Comparison of ENCODE assay signal across 22 cellular contexts in genomic region chr17:80330276-80330675, GRCh38.
A peak's percentile ranks its signal among the peaks of the same experiment; 100 is the strongest.
DNase-seq lines count a peak whose midpoint lies in the region; ATAC-seq and TF ChIP-seq lines count a peak whose summit lies in the region.
"Had no signal": no experiment of that assay in that cellular context is flagged by ENCODE, and none has a peak within 500 bp of the region (broad histone marks: within the 10 kb centered on the region; RNA-seq: fewer than 3 reads in every experiment).

No MANE protein-coding gene starts in this region.

- H3K36me3 Mint-ChIP-seq in activated CD4-positive, alpha-beta T cell treated with anti-CD3 and anti-CD28 coated beads, Interleukin-2, amount 10 ng/mL, durations not matched to agents 24 days and 14 days (ENCODE audit: low read depth): peaks cover 82% of the 10 kb centered on the region
- peaks cover 73% of the 10 kb centered on the region for H3K36me3 Mint-ChIP-seq in endothelial cell (ENCODE audit: low read depth, unreplicated experiment)

- H3K9me2 ChIP-seq in OCI-LY7 (ENCODE audit: insufficient read depth, low read length): no peaks in the 10 kb centered on the region

- POLR2A ChIA-PET in OCI-LY7 (lab: Charles Lee): interaction anchor here (0.7 kb wide), 1 partner anchor 49 kb away, joined by 3 read pairs; no protein-coding TSS in a partner anchor

- DNase-seq in activated CD4-positive, alpha-beta T cell treated with anti-CD3 and anti-CD28 coated beads, Interleukin-2, amount 10 ng/mL, durations not matched to agents 24 days and 14 days: no peak
- no peak for DNase-seq in activated CD4-positive, alpha-beta T cell treated with anti-CD3 and anti-CD28 coated beads for 1 hour
- DNase-seq in stimulated activated naive CD8-positive, alpha-beta T cell treated with anti-CD3 and anti-CD28 coated beads, Interleukin-15, amount 100 ng/mL, for 72 hours: no peak
- DNase-seq in stimulated activated naive CD8-positive, alpha-beta T cell treated with anti-CD3 and anti-CD28 coated beads, Interleukin-15, Interleukin-2, amounts not matched to agents 100 U/mL and 50 U/mL, for 24 hours: no peak
- no peak for DNase-seq in endothelial cell (ENCODE audit: low spot score)
- no peak for DNase-seq in transverse colon
- DNase-seq in OCI-LY7 (ENCODE audit: low spot score): no peak
- no peak for DNase-seq in glomerular visceral epithelial cell (ENCODE audit: extremely low spot score)
- DNase-seq: BE2C; Caco-2; CD4-positive, CD25-positive, alpha-beta regulatory T cell; DMS153; GDM1; GM23248; KG1; MV-4-11; NCI-H1417 treated with DMSO at 0.1 percent for 48 hours; NCI-H1930; NCI-H226; NCI-H524; NCI-H82 had no signal

- no peak for TF ChIP-seq EP300 in transverse colon (IDR thresholded peaks at IDR 0.05; ENCODE audit: low read depth)

- peaks cover 19% of the 10 kb centered on the region for H3K4me1 Mint-ChIP-seq in activated CD4-positive, alpha-beta T cell treated with anti-CD3 and anti-CD28 coated beads, Interleukin-2, amount 10 ng/mL, durations not matched to agents 24 days and 14 days
- H3K4me1 Mint-ChIP-seq in stimulated activated naive CD8-positive, alpha-beta T cell treated with anti-CD3 and anti-CD28 coated beads, Interleukin-15, amount 100 ng/mL, for 72 hours: peaks cover 14% of the 10 kb centered on the region
- peaks cover 25% of the 10 kb centered on the region for H3K4me1 Mint-ChIP-seq in endothelial cell (ENCODE audit: unreplicated experiment)

- TF ChIP-seq POLR2A in transverse colon (IDR thresholded peaks at IDR 0.05): no peak

- H3K9me3 ChIP-seq in transverse colon (no peaks in the 10 kb centered on the region), OCI-LY7 (ENCODE audit: low read length) (no peaks in the 10 kb centered on the region)
- H3K9me3 ChIP-seq: BE2C, Caco-2, HAP-1 had no signal

- H3K27me3 ChIP-seq in transverse colon: no peaks in the 10 kb centered on the region
- H3K27me3 ChIP-seq: BE2C had no signal

- H3K9me3 Mint-ChIP-seq in activated CD4-positive, alpha-beta T cell treated with anti-CD3 and anti-CD28 coated beads, Interleukin-2, amount 10 ng/mL, durations not matched to agents 24 days and 14 days: no peaks in the 10 kb centered on the region
- no peaks in the 10 kb centered on the region for H3K9me3 Mint-ChIP-seq in stimulated activated naive CD8-positive, alpha-beta T cell treated with anti-CD3 and anti-CD28 coated beads, Interleukin-15, amount 100 ng/mL, for 72 hours
- H3K9me3 Mint-ChIP-seq in endothelial cell (ENCODE audit: unreplicated experiment): no peaks in the 10 kb centered on the region
- H3K9me3 Mint-ChIP-seq: CD4-positive, CD25-positive, alpha-beta regulatory T cell had no signal

- WGBS in transverse colon (ENCODE audit: low coverage in 1 of 2), 2 donors: 92 to 98% methylated on average over 4 to 9 of the region's 9 CpGs

- no peaks in the 10 kb centered on the region for H4K20me1 ChIP-seq in OCI-LY7 (ENCODE audit: insufficient read depth, low read length)

- BruUV-seq in OCI-LY7 (replicated peaks; lab: Mats Ljungman, UMichigan): no TSS peak

- H3K4me3 Mint-ChIP-seq in activated CD4-positive, alpha-beta T cell treated with anti-CD3 and anti-CD28 coated beads, Interleukin-2, amount 10 ng/mL, durations not matched to agents 24 days and 14 days: no peak overlapping the region
- H3K4me3 Mint-ChIP-seq in stimulated activated naive CD8-positive, alpha-beta T cell treated with anti-CD3 and anti-CD28 coated beads, Interleukin-15, amount 100 ng/mL, for 72 hours: no peak overlapping the region
- peak overlapping the region; percentile 28 for H3K4me3 Mint-ChIP-seq in endothelial cell (ENCODE audit: unreplicated experiment)
- H3K4me3 Mint-ChIP-seq: CD4-positive, CD25-positive, alpha-beta regulatory T cell had no signal

- H3K79me2 ChIP-seq in OCI-LY7 (ENCODE audit: insufficient read depth, low read depth, low read length): no peaks in the 10 kb centered on the region

- no peak for TF ChIP-seq CTCF in endothelial cell (IDR thresholded peaks at IDR 0.05; ENCODE audit: unreplicated experiment)
- TF ChIP-seq CTCF in transverse colon (IDR thresholded peaks at IDR 0.05): no peak
- TF ChIP-seq CTCF in OCI-LY7 (conservative IDR thresholded peaks at IDR 0.05; ENCODE audit: low read length): no peak

- H3K4me2 ChIP-seq in OCI-LY7 (ENCODE audit: low read length): no peak overlapping the region

- H3K27ac Mint-ChIP-seq in activated CD4-positive, alpha-beta T cell treated with anti-CD3 and anti-CD28 coated beads, Interleukin-2, amount 10 ng/mL, durations not matched to agents 24 days and 14 days: peak overlapping the region; percentile 36
- H3K27ac Mint-ChIP-seq in stimulated activated naive CD8-positive, alpha-beta T cell treated with anti-CD3 and anti-CD28 coated beads, Interleukin-15, amount 100 ng/mL, for 72 hours: peak overlapping the region; percentile 60 to 62
- H3K27ac Mint-ChIP-seq in endothelial cell (ENCODE audit: unreplicated experiment): peak overlapping the region; percentile 21
- H3K27ac Mint-ChIP-seq: CD4-positive, CD25-positive, alpha-beta regulatory T cell had no signal

- ATAC-seq in stimulated activated naive CD8-positive, alpha-beta T cell treated with anti-CD3 and anti-CD28 coated beads, Interleukin-15, amount 100 ng/mL, for 72 hours: no peak
- ATAC-seq in stimulated activated naive CD8-positive, alpha-beta T cell treated with anti-CD3 and anti-CD28 coated beads, Interleukin-15, Interleukin-2, amounts not matched to agents 100 U/mL and 50 U/mL, for 24 hours: no peak

- no peak overlapping the region for H2AFZ ChIP-seq in OCI-LY7 (ENCODE audit: low read length)
- H2AFZ ChIP-seq: GM23248 had no signal

- H3K4me3 ChIP-seq in transverse colon (no peak overlapping the region), OCI-LY7 (ENCODE audit: low read depth, low read length, poor library complexity, severe bottlenecking) (no peak overlapping the region)
- H3K4me3 ChIP-seq: GM23248, HAP-1 had no signal

- H3K36me3 ChIP-seq in transverse colon (peaks cover 0 to 76% (median 35%) of the 10 kb centered on the region in 4 donors), OCI-LY7 (ENCODE audit: insufficient read depth, low read length) (no peaks in the 10 kb centered on the region)

- CTCF ChIA-PET in OCI-LY7 (lab: Charles Lee; ENCODE audit: unreplicated experiment): no interaction called here

- H3K27ac ChIP-seq in transverse colon (no peak overlapping the region), OCI-LY7 (ENCODE audit: low read depth, low read length, poor library complexity, severe bottlenecking) (no peak overlapping the region)
- H3K27ac ChIP-seq: GM23248 had no signal

- no peaks in the 10 kb centered on the region for H3K27me3 Mint-ChIP-seq in activated CD4-positive, alpha-beta T cell treated with anti-CD3 and anti-CD28 coated beads, Interleukin-2, amount 10 ng/mL, durations not matched to agents 24 days and 14 days
- H3K27me3 Mint-ChIP-seq in stimulated activated naive CD8-positive, alpha-beta T cell treated with anti-CD3 and anti-CD28 coated beads, Interleukin-15, amount 100 ng/mL, for 72 hours: no peaks in the 10 kb centered on the region
- no peaks in the 10 kb centered on the region for H3K27me3 Mint-ChIP-seq in endothelial cell (ENCODE audit: unreplicated experiment)
- H3K27me3 Mint-ChIP-seq: CD4-positive, CD25-positive, alpha-beta regulatory T cell had no signal

- in situ Hi-C loops in transverse colon (cut with MboI; ENCODE audit: low pct_ligation_motif_present in 1 of 4, low pct_unique_long_range_greater_than_20kb in 1 of 4, low sequenced_read_pairs in 3 of 4): no loop called here

- intact Hi-C loops in activated CD4-positive, alpha-beta T cell treated with anti-CD3 and anti-CD28 coated beads, Interleukin-2, amount 10 ng/mL, durations not matched to agents 24 days and 14 days (cut with micrococcal nuclease): no loop called here
- intact Hi-C loops in transverse colon (cut with DNase I; ENCODE audit: low total_unique reads) (no loop called here), OCI-LY7 (cut with micrococcal nuclease; ENCODE audit: unreplicated experiment) (no loop called here)

- H3K4me1 ChIP-seq in transverse colon: no peaks in the 10 kb centered on the region
- peaks cover 3% of the 10 kb centered on the region for H3K4me1 ChIP-seq in OCI-LY7 (ENCODE audit: insufficient read depth, low read length, poor library complexity, severe bottlenecking)
- H3K4me1 ChIP-seq: BE2C, Caco-2, HAP-1 had no signal
